In genomic region chr7:156236181-156236889, GRCh38 we compare ENCODE assay signal across 16 cellular contexts.
A peak's percentile ranks its signal among the peaks of the same experiment; 100 is the strongest.
DNase-seq lines count a peak whose midpoint lies in the region; ATAC-seq and TF ChIP-seq lines count a peak whose summit lies in the region.
"Had no signal": no experiment of that assay in that cellular context is flagged by ENCODE, and none has a peak within 500 bp of the region (broad histone marks: within the 10 kb centered on the region; RNA-seq: fewer than 3 reads in every experiment).

No MANE protein-coding gene starts in this region.

- H3K4me1 Mint-ChIP-seq in neural crest cell, result no peaks in the 10 kb centered on the region
- H3K4me1 Mint-ChIP-seq: CD14-positive monocyte, H9 had no signal

- peaks cover 0 to 3% (median 0%) of the 10 kb centered on the region in 4 donors for H3K27me3 ChIP-seq in esophagus muscularis mucosa
- H3K27me3 ChIP-seq: BLaER1 had no signal

- H3K27ac ChIP-seq in esophagus muscularis mucosa (replicated peaks in 1 of 4), result no peak overlapping the region
- H3K27ac ChIP-seq: BLaER1 had no signal

- no peak overlapping the region for H3K4me3 ChIP-seq in esophagus muscularis mucosa
- H3K4me3 ChIP-seq: BLaER1 had no signal

- no peak for TF ChIP-seq EP300 in esophagus muscularis mucosa (IDR thresholded peaks at IDR 0.05)

- TF ChIP-seq CTCF in esophagus muscularis mucosa (IDR thresholded peaks at IDR 0.05) (no peak), neural crest cell (conservative IDR thresholded peaks at IDR 0.05) (no peak)

- no peaks in the 10 kb centered on the region for H3K36me3 Mint-ChIP-seq in neural crest cell (ENCODE audit: low read depth)
- H3K36me3 Mint-ChIP-seq: CD14-positive monocyte; CD4-positive, alpha-beta memory T cell had no signal

- peaks cover 8% of the 10 kb centered on the region for H3K27me3 Mint-ChIP-seq in neural crest cell (ENCODE audit: low read depth)
- H3K27me3 Mint-ChIP-seq: CD4-positive, alpha-beta memory T cell had no signal

- no peaks in the 10 kb centered on the region for H3K9me3 Mint-ChIP-seq in neural crest cell
- H3K9me3 Mint-ChIP-seq: CD4-positive, alpha-beta memory T cell; H9 had no signal

- intact Hi-C loops in esophagus muscularis mucosa (cut with DNase I) (no loop called here), sciatic nerve (cut with DNase I) (no loop called here)

- 81% methylated on average over 13 of the region's 23 CpGs for WGBS in esophagus muscularis mucosa

- DNase-seq in activated CD8-positive, alpha-beta memory T cell treated with anti-CD3 and anti-CD28 coated beads, Interleukin-2, amount 50 U/mL, for 48 hours, result peak; percentile 7
- no peak for DNase-seq in activated CD8-positive, alpha-beta memory T cell treated with anti-CD3 and anti-CD28 coated beads for 24 hours
- DNase-seq in esophagus muscularis mucosa (ENCODE audit: extremely low spot score) (peak; percentile 90), neural crest cell (ENCODE audit: low read depth, low spot score) (no peak), sciatic nerve (ENCODE audit: low spot score) (peak; percentile 30), NCI-H524 treated with DMSO at 0.1 percent for 48 hours (lab: John Stamatoyannopoulos, UW) (no peak), NCI-H146 (lab: John Stamatoyannopoulos, UW) (no peak)
- no peak for DNase-seq in NK-92 treated with Interleukin-12 subunit alpha and Interleukin-12 subunit beta, amount 100 ng/mL, for 24 hours (lab: John Stamatoyannopoulos, UW)
- DNase-seq: 8988T; CD4-positive, alpha-beta memory T cell; DMS153; DMS79; GF-D8; H9 had no signal

- no peaks in the 10 kb centered on the region for H3K36me3 ChIP-seq in esophagus muscularis mucosa
- H3K36me3 ChIP-seq: BLaER1 had no signal

- H3K4me3 Mint-ChIP-seq in neural crest cell, result no peak overlapping the region
- H3K4me3 Mint-ChIP-seq: CD14-positive monocyte; CD4-positive, alpha-beta memory T cell; H9 had no signal

- no peak for ATAC-seq in sciatic nerve

- peak overlapping the region; percentile 67 for H3K27ac Mint-ChIP-seq in neural crest cell (ENCODE audit: unreplicated experiment)
- H3K27ac Mint-ChIP-seq: CD4-positive, alpha-beta memory T cell; H9 had no signal

- no peaks in the 10 kb centered on the region for H3K9me3 ChIP-seq in esophagus muscularis mucosa
- H3K9me3 ChIP-seq: BLaER1 had no signal

- TF ChIP-seq POLR2A in esophagus muscularis mucosa (IDR thresholded peaks at IDR 0.05; ENCODE audit: low read depth), result no peak

- no peaks in the 10 kb centered on the region for H3K4me1 ChIP-seq in esophagus muscularis mucosa
- H3K4me1 ChIP-seq: BLaER1 had no signal

Comparison
In these comparisons a context has a peak if more than half of its experiments do, and no peak if none do; other contexts are left out.
1. DNase-seq: peak in activated CD8-positive, alpha-beta memory T cell treated with anti-CD3 and anti-CD28 coated beads, Interleukin-2, amount 50 U/mL, for 48 hours (single experiment), esophagus muscularis mucosa (single experiment) and sciatic nerve (single experiment); none in activated CD8-positive, alpha-beta memory T cell treated with anti-CD3 and anti-CD28 coated beads for 24 hours (single experiment), neural crest cell (single experiment), NK-92 treated with Interleukin-12 subunit alpha and Interleukin-12 subunit beta, amount 100 ng/mL, for 24 hours (single experiment), NCI-H524 treated with DMSO at 0.1 percent for 48 hours (single experiment) and NCI-H146 (single experiment).